ENCODE assay signal across 18 cellular contexts in the genomic region with DNA sequence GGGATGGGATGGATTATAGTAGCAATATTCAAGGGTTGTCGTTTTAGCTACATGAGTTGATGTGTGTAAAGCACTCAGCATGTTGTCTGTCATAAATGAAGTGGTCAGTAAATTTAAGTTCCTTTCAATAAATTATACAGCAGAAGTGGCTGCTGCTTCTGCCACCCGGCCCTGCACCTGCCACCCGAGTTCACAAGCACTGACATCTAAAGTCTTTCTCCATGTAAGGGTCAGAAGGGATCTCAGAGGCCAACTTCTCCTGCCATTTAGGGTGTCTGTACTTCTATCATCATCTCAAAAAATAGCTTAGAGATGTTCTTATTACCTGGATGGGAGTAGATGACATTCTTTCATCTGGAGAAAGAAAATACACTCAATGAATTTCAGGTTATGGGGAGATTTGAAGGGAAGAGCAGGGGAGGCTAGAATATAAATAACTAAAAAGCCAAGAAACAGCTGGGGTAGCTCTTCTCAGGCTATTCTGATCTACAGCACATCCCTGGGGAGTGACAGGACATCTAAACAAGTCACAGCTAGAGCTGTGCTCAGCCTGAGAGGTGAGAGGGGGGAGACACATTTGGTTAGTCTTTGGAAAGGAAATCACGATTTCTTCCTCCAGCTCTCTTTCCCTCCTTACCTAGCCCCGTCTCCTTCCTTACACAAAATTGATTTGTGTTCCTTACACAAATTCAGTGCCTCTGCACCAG. TPM values are rescaled to one million over a fixed set of nuclear protein-coding genes. Genes with fewer than 3 reads are reported as not detected.
DNase-seq lines count a peak whose midpoint lies in the region; ATAC-seq and TF ChIP-seq lines count a peak whose summit lies in the region.
"Had no signal": no experiment of that assay in that cellular context is flagged by ENCODE, and none has a peak within 500 bp of the region (broad histone marks: within the 10 kb centered on the region; RNA-seq: fewer than 3 reads in every experiment).

No MANE protein-coding gene starts in this region.

- H3K27me3 ChIP-seq in Loucy (ENCODE audit: insufficient read depth, low read length, poor library complexity, severe bottlenecking) = no peaks in the 10 kb centered on the region
- H3K27me3 ChIP-seq in endodermal cell (ENCODE audit: control insufficient read depth, insufficient read depth, low read length, poor library complexity, severe bottlenecking) = no peaks in the 10 kb centered on the region
- H3K27me3 ChIP-seq in WERI-Rb-1 (ENCODE audit: insufficient read depth, low read depth, severe bottlenecking) = no peaks in the 10 kb centered on the region
- H3K27me3 ChIP-seq: heart left ventricle, spleen had no signal

- H3K4me1 ChIP-seq in Loucy (ENCODE audit: insufficient read depth, low read length, poor library complexity, severe bottlenecking) = peaks cover 75% of the 10 kb centered on the region
- H3K4me1 ChIP-seq in endodermal cell (ENCODE audit: control insufficient read depth, insufficient read depth, low read length) = peaks cover 8% of the 10 kb centered on the region

- no peaks in the 10 kb centered on the region for H3K79me2 ChIP-seq in Loucy (ENCODE audit: insufficient read depth, low read length)

- no peak for DNase-seq in activated naive CD8-positive, alpha-beta T cell treated with anti-CD3 and anti-CD28 coated beads, Interleukin-2, amount 50 U/mL, for 24 hours
- no peak for DNase-seq in endodermal cell
- no peak for DNase-seq in WERI-Rb-1
- no peak for DNase-seq in amniotic stem cell (lab: John Stamatoyannopoulos, UW)
- DNase-seq: activated CD4-positive, alpha-beta T cell treated with anti-CD3 and anti-CD28 coated beads, Interleukin-2, amount 50 U/mL, for 4 hours; activated naive CD4-positive, alpha-beta T cell treated with anti-CD3 and anti-CD28 coated beads, Interleukin-2, amount 10 ng/mL, durations not matched to agents 7 days and 5 days; Calu3; heart left ventricle; NCI-H82; spleen; stimulated activated CD8-positive, alpha-beta memory T cell treated with anti-CD3 and anti-CD28 coated beads, Interleukin-4, amount 100 ng/mL, for 48 hours had no signal

- H3K9me3 Mint-ChIP-seq in activated naive CD8-positive, alpha-beta T cell (ENCODE audit: low read depth) = no peaks in the 10 kb centered on the region
- H3K9me3 Mint-ChIP-seq in activated naive CD8-positive, alpha-beta T cell treated with anti-CD3 and anti-CD28 coated beads, Interleukin-2, amount 50 U/mL, for 24 hours = no peaks in the 10 kb centered on the region
- H3K9me3 Mint-ChIP-seq in endodermal cell = no peaks in the 10 kb centered on the region
- H3K9me3 Mint-ChIP-seq in stimulated activated memory B cell treated with anti-CD40 and anti-IgM and Interleukin-4, amounts not matched to agents 10 μg/mL and 1 μg/mL and 100 μg/mL, for 72 hours = no peaks in the 10 kb centered on the region
- H3K9me3 Mint-ChIP-seq: activated naive CD4-positive, alpha-beta T cell treated with anti-CD3 and anti-CD28 coated beads, Interleukin-2, amount 10 ng/mL, durations not matched to agents 7 days and 5 days had no signal

- H3K4me3 ChIP-seq in Loucy (ENCODE audit: low read length, poor library complexity, severe bottlenecking) = no peak overlapping the region
- H3K4me3 ChIP-seq in endodermal cell (ENCODE audit: low read length) = no peak overlapping the region
- H3K4me3 ChIP-seq in WERI-Rb-1 (ENCODE audit: low read depth, low read length) = no peak overlapping the region
- H3K4me3 ChIP-seq: heart left ventricle, lung, spleen had no signal

- no peaks in the 10 kb centered on the region for H3F3A ChIP-seq in Loucy (ENCODE audit: low read depth)

- peaks cover 5% of the 10 kb centered on the region for H3K36me3 Mint-ChIP-seq in activated naive CD8-positive, alpha-beta T cell
- peaks cover 7% of the 10 kb centered on the region for H3K36me3 Mint-ChIP-seq in activated naive CD8-positive, alpha-beta T cell treated with anti-CD3 and anti-CD28 coated beads, Interleukin-2, amount 50 U/mL, for 24 hours (ENCODE audit: low read depth)
- no peaks in the 10 kb centered on the region for H3K36me3 Mint-ChIP-seq in endodermal cell (ENCODE audit: low read depth)
- peaks cover 31% of the 10 kb centered on the region for H3K36me3 Mint-ChIP-seq in stimulated activated memory B cell treated with anti-CD40 and anti-IgM and Interleukin-4, amounts not matched to agents 10 μg/mL and 1 μg/mL and 100 μg/mL, for 72 hours
- H3K36me3 Mint-ChIP-seq: brain had no signal

- peak overlapping the region; percentile 6 for H3K9ac ChIP-seq in Loucy (ENCODE audit: low read depth, low read length, poor library complexity, severe bottlenecking)
- no peak overlapping the region for H3K9ac ChIP-seq in endodermal cell (ENCODE audit: extremely low read depth, low read length, poor library complexity, severe bottlenecking)

- H3K4me1 Mint-ChIP-seq in activated naive CD8-positive, alpha-beta T cell (ENCODE audit: low read depth) = peaks cover 64% of the 10 kb centered on the region
- peaks cover 62% of the 10 kb centered on the region for H3K4me1 Mint-ChIP-seq in activated naive CD8-positive, alpha-beta T cell treated with anti-CD3 and anti-CD28 coated beads, Interleukin-2, amount 50 U/mL, for 24 hours
- H3K4me1 Mint-ChIP-seq in endodermal cell = peaks cover 40% of the 10 kb centered on the region
- H3K4me1 Mint-ChIP-seq in stimulated activated memory B cell treated with anti-CD40 and anti-IgM and Interleukin-4, amounts not matched to agents 10 μg/mL and 1 μg/mL and 100 μg/mL, for 72 hours = peaks cover 81% of the 10 kb centered on the region

- H3K27ac Mint-ChIP-seq in activated naive CD8-positive, alpha-beta T cell = peak overlapping the region; percentile 18
- no peak overlapping the region for H3K27ac Mint-ChIP-seq in activated naive CD8-positive, alpha-beta T cell treated with anti-CD3 and anti-CD28 coated beads, Interleukin-2, amount 50 U/mL, for 24 hours
- peak overlapping the region; percentile 6 for H3K27ac Mint-ChIP-seq in endodermal cell
- peak overlapping the region; percentile 53 for H3K27ac Mint-ChIP-seq in stimulated activated memory B cell treated with anti-CD40 and anti-IgM and Interleukin-4, amounts not matched to agents 10 μg/mL and 1 μg/mL and 100 μg/mL, for 72 hours

- ATAC-seq in activated naive CD8-positive, alpha-beta T cell treated with anti-CD3 and anti-CD28 coated beads, Interleukin-2, amount 50 U/mL, for 24 hours = no peak
- no peak for ATAC-seq in stimulated activated memory B cell treated with anti-CD40 and anti-IgM and Interleukin-4, amounts not matched to agents 10 μg/mL and 1 μg/mL and 100 μg/mL, for 72 hours
- no peak for ATAC-seq in GM18520 (IDR thresholded peaks at IDR 0.05; ENCODE audit: unreplicated experiment)
- ATAC-seq: heart left ventricle, SK-N-SH treated with all-trans-retinoic acid at 6 μM for 48 hours had no signal

- H3K9me2 ChIP-seq in Loucy (replicated peaks; ENCODE audit: low read depth, low read length) = no peaks in the 10 kb centered on the region

- no peak overlapping the region for H2AFZ ChIP-seq in Loucy (ENCODE audit: low read length)

- H4K20me1 ChIP-seq in Loucy (ENCODE audit: insufficient read depth, low read length, poor library complexity, severe bottlenecking) = no peaks in the 10 kb centered on the region

- H3K27me3 Mint-ChIP-seq in activated naive CD8-positive, alpha-beta T cell = no peaks in the 10 kb centered on the region
- no peaks in the 10 kb centered on the region for H3K27me3 Mint-ChIP-seq in activated naive CD8-positive, alpha-beta T cell treated with anti-CD3 and anti-CD28 coated beads, Interleukin-2, amount 50 U/mL, for 24 hours
- no peaks in the 10 kb centered on the region for H3K27me3 Mint-ChIP-seq in endodermal cell (ENCODE audit: insufficient read depth)
- H3K27me3 Mint-ChIP-seq in stimulated activated memory B cell treated with anti-CD40 and anti-IgM and Interleukin-4, amounts not matched to agents 10 μg/mL and 1 μg/mL and 100 μg/mL, for 72 hours = no peaks in the 10 kb centered on the region
- H3K27me3 Mint-ChIP-seq: activated naive CD4-positive, alpha-beta T cell treated with anti-CD3 and anti-CD28 coated beads, Interleukin-2, amount 10 ng/mL, durations not matched to agents 7 days and 5 days had no signal

- no peak overlapping the region for H3K4me2 ChIP-seq in Loucy (ENCODE audit: low read depth, low read length, poor library complexity, severe bottlenecking)

- TF ChIP-seq CTCF in Loucy (conservative IDR thresholded peaks at IDR 0.05; ENCODE audit: low read length) (no peak), endodermal cell (conservative IDR thresholded peaks at IDR 0.05) (no peak), WERI-Rb-1 (IDR thresholded peaks at IDR 0.05; ENCODE audit: low read depth, low read length) (no peak)

- H3K4me3 Mint-ChIP-seq in activated naive CD8-positive, alpha-beta T cell = no peak overlapping the region
- H3K4me3 Mint-ChIP-seq in activated naive CD8-positive, alpha-beta T cell treated with anti-CD3 and anti-CD28 coated beads, Interleukin-2, amount 50 U/mL, for 24 hours = no peak overlapping the region
- no peak overlapping the region for H3K4me3 Mint-ChIP-seq in endodermal cell
- H3K4me3 Mint-ChIP-seq in stimulated activated memory B cell treated with anti-CD40 and anti-IgM and Interleukin-4, amounts not matched to agents 10 μg/mL and 1 μg/mL and 100 μg/mL, for 72 hours = no peak overlapping the region
- H3K4me3 Mint-ChIP-seq: activated naive CD4-positive, alpha-beta T cell treated with anti-CD3 and anti-CD28 coated beads, Interleukin-2, amount 10 ng/mL, durations not matched to agents 7 days and 5 days; brain had no signal

- H3K36me3 ChIP-seq in Loucy (ENCODE audit: insufficient read depth, low read length) (no peaks in the 10 kb centered on the region), endodermal cell (ENCODE audit: control insufficient read depth, insufficient read depth, low read length) (peaks cover 10% of the 10 kb centered on the region), WERI-Rb-1 (no peaks in the 10 kb centered on the region)
- H3K36me3 ChIP-seq: heart left ventricle had no signal

- H3K27ac ChIP-seq in endodermal cell (ENCODE audit: low read depth, low read length) = no peak overlapping the region
- no peak overlapping the region for H3K27ac ChIP-seq in WERI-Rb-1

- H3K9me3 ChIP-seq in Loucy (ENCODE audit: insufficient read depth, low read depth, low read length) = no peaks in the 10 kb centered on the region
- H3K9me3 ChIP-seq in endodermal cell (ENCODE audit: control insufficient read depth, low read length) = no peaks in the 10 kb centered on the region
- no peaks in the 10 kb centered on the region for H3K9me3 ChIP-seq in WERI-Rb-1 (ENCODE audit: severe bottlenecking)
- H3K9me3 ChIP-seq: heart left ventricle, spleen had no signal

- 82 to 100% methylated on average over 2 to 5 of the region's 5 CpGs for WGBS in endodermal cell (ENCODE audit: insufficient coverage in 1 of 2, insufficient read length in 1 of 2), 2 experiments

RNA-seq across cellular contexts. Expression of gene GCSAM, which starts 8.0 kb away (rescaled TPM):
- not detected for total RNA-seq in endodermal cell
- polyA plus RNA-seq in endodermal cell (2013, experiment 1 of 2) = not detected
- not detected for polyA plus RNA-seq in endodermal cell (2013, experiment 2 of 2)
- total RNA-seq: Calu3 had no signal

RNA-seq across cellular contexts. Expression of gene C3orf52, which starts 38.9 kb away (rescaled TPM):
- 1 to 10 TPM; 5.2 to 6.7 TPM for total RNA-seq in endodermal cell
- 9.5 TPM for polyA plus RNA-seq in endodermal cell (2013, experiment 1 of 2)
- polyA plus RNA-seq in endodermal cell (2013, experiment 2 of 2) = 7.5 TPM
